In the genomic region with DNA sequence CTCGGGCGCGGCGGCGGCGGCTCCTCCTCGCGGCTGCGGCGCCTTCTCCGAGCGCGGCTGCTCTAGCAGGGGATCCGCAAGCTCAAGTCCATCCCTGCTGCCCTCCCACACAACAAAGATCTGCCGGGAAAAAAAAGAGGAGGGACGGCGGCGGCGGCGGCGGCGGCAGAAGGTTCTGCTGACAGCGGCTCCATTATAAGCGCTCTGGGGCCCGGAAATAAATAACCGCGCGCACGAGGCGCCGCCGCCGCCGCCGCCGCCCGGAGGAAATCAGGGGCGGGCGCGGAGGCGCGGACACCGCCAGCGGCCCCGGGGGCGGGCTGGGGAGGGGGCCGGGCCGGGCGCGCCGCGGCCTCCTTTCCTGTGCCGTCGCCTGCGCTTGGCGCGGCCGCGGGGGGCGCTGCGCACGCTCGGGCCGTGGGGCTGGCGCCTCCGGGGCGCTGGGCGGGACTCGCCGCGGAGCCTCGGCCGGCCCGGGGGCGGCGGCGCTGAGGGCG, we compare ENCODE assay signal across 8 cellular contexts. TPM values are rescaled to one million over a fixed set of nuclear protein-coding genes. Genes with fewer than 3 reads are reported as not detected.
DNase-seq lines count a peak whose midpoint lies in the region; ATAC-seq and TF ChIP-seq lines count a peak whose summit lies in the region.

TSS of gene ANKH (minus strand) at position 206 of the 497 bp plus-strand sequence. CDS start 331 bp downstream, outside the sequence.

- peaks cover 24% of the 10 kb centered on the region for H3K4me1 Mint-ChIP-seq in activated T-helper 1 cell treated with anti-CD3 and anti-CD28 coated beads, Interleukin-12 subunit alpha, Interleukin-12 subunit beta, Interleukin-2, Interleukin-4 antibody, amounts not matched to agents 30 ng/mL and 10 ng/mL and 1 ng/mL, durations not matched to agents 14 hours and 24 hours and 36 hours (ENCODE audit: low read depth)
- H3K4me1 Mint-ChIP-seq in naive thymus-derived CD4-positive, alpha-beta T cell, result peaks cover 17 to 52% (median 37%) of the 10 kb centered on the region in 7 donors
- H3K4me1 Mint-ChIP-seq in stimulated activated naive B cell treated with anti-CD40 and anti-IgM and Interleukin-4, amounts not matched to agents 10 μg/mL and 1 μg/mL and 100 μg/mL, for 72 hours, result peaks cover 16 to 20% of the 10 kb centered on the region in 2 donors

- H3K9me3 ChIP-seq in PC-9 (ENCODE audit: insufficient read depth, low read depth), result no peaks in the 10 kb centered on the region
- no peaks in the 10 kb centered on the region for H3K9me3 ChIP-seq in naive thymus-derived CD4-positive, alpha-beta T cell (ENCODE audit: control insufficient read depth in 2 of 3, low read length in 3 of 3)

- peak within 1 kb of the TSS; percentile 69 for H3K4me2 ChIP-seq in PC-9

- no peaks in the 10 kb centered on the region; the same call in 1 of the 2 replicates for H3F3A ChIP-seq in PC-9 (ENCODE audit: insufficient read depth, low read depth)

- peak within 1 kb of the TSS; percentile 94 for H3K27ac Mint-ChIP-seq in activated T-helper 1 cell treated with anti-CD3 and anti-CD28 coated beads, Interleukin-12 subunit alpha, Interleukin-12 subunit beta, Interleukin-2, Interleukin-4 antibody, amounts not matched to agents 30 ng/mL and 10 ng/mL and 1 ng/mL, durations not matched to agents 14 hours and 24 hours and 36 hours
- peak within 1 kb of the TSS; percentile 86 to 98 (median 95) for H3K27ac Mint-ChIP-seq in naive thymus-derived CD4-positive, alpha-beta T cell
- peak within 1 kb of the TSS; percentile 94 for H3K27ac Mint-ChIP-seq in stimulated activated naive B cell treated with anti-CD40 and anti-IgM and Interleukin-4, amounts not matched to agents 10 μg/mL and 1 μg/mL and 100 μg/mL, for 72 hours

- intact Hi-C loops in PC-9 (cut with micrococcal nuclease; ENCODE audit: unreplicated experiment), result loop anchor here (1.0 to 5.0 kb wide), 6 partner anchors 62 to 207 kb away; partner anchors contain the start of gene OTULIN
- intact Hi-C loops in activated T-helper 1 cell treated with anti-CD3 and anti-CD28 coated beads, Interleukin-12 subunit alpha, Interleukin-12 subunit beta, Interleukin-2, Interleukin-4 antibody, amounts not matched to agents 30 ng/mL and 10 ng/mL and 1 ng/mL, durations not matched to agents 14 hours and 24 hours and 36 hours (cut with micrococcal nuclease), result loop anchor here (1.0 to 10.0 kb wide), 8 partner anchors 55 to 727 kb away; partner anchors contain the start of genes OTULIN and TRIO
- intact Hi-C loops in naive thymus-derived CD4-positive, alpha-beta T cell (cut with micrococcal nuclease), result loop anchor here (1.0 to 10.0 kb wide), 18 partner anchors 56 to 1745 kb away; partner anchors contain the start of genes OTULIN (in 2 of the 2), OTULINL (in 2 of the 2), TRIO (in 2 of the 2) and ZNF622 (in 2 of the 2)

- CTCF ChIA-PET in PC-9 (lab: Charles Lee), result interaction anchor here (0.7 to 1.8 kb wide), 4 partner anchors 9 to 145 kb away, joined by 3 to 8 read pairs (median 6); no protein-coding TSS in a partner anchor
- CTCF ChIA-PET in naive thymus-derived CD4-positive, alpha-beta T cell (lab: Charles Lee), result interaction anchor here (1.1 to 2.3 kb wide), 5 partner anchors 14 to 186 kb away, joined by 4 to 9 read pairs (median 6); no protein-coding TSS in a partner anchor

- BruUV-seq in PC-9 (replicated peaks; lab: Mats Ljungman, UMichigan), result no TSS peak

- H3K4me3 ChIP-seq in PC-9, result peak within 1 kb of the TSS; percentile 60
- H3K4me3 ChIP-seq in naive thymus-derived CD4-positive, alpha-beta T cell (ENCODE audit: low read length), result peak within 1 kb of the TSS; percentile 69

- no peak for TF ChIP-seq CTCF in PC-9 (conservative IDR thresholded peaks at IDR 0.05)

- no peak within 1 kb of the TSS for H3K27ac ChIP-seq in PC-9
- H3K27ac ChIP-seq in naive thymus-derived CD4-positive, alpha-beta T cell (ENCODE audit: low read depth, low read length), result peak within 1 kb of the TSS; percentile 87

- no peaks in the 10 kb centered on the region for H3K27me3 ChIP-seq in PC-9 (ENCODE audit: insufficient read depth, low read depth)
- H3K27me3 ChIP-seq in naive thymus-derived CD4-positive, alpha-beta T cell (ENCODE audit: control insufficient read depth in 2 of 2, insufficient read depth in 2 of 2, low read length in 2 of 2), result no peaks in the 10 kb centered on the region

- H3K9me2 ChIP-seq in PC-9 (ENCODE audit: insufficient read depth), result no peaks in the 10 kb centered on the region

- no peaks in the 10 kb centered on the region for H3K36me3 ChIP-seq in PC-9 (ENCODE audit: low read depth)
- no peaks in the 10 kb centered on the region for H3K36me3 ChIP-seq in naive thymus-derived CD4-positive, alpha-beta T cell (ENCODE audit: control insufficient read depth in 2 of 3, insufficient read depth in 3 of 3, low read length in 3 of 3)

- peak within 1 kb of the TSS; percentile 97 for H3K4me3 Mint-ChIP-seq in activated T-helper 1 cell treated with anti-CD3 and anti-CD28 coated beads, Interleukin-12 subunit alpha, Interleukin-12 subunit beta, Interleukin-2, Interleukin-4 antibody, amounts not matched to agents 30 ng/mL and 10 ng/mL and 1 ng/mL, durations not matched to agents 14 hours and 24 hours and 36 hours
- peak within 1 kb of the TSS; percentile 84 to 100 (median 96) for H3K4me3 Mint-ChIP-seq in naive thymus-derived CD4-positive, alpha-beta T cell
- H3K4me3 Mint-ChIP-seq in stimulated activated naive B cell treated with anti-CD40 and anti-IgM and Interleukin-4, amounts not matched to agents 10 μg/mL and 1 μg/mL and 100 μg/mL, for 72 hours, result peak within 1 kb of the TSS; percentile 88 to 92

- peaks cover 7% of the 10 kb centered on the region; the same call in 1 of the 2 replicates for H3K4me1 ChIP-seq in PC-9 (replicated peaks; ENCODE audit: insufficient read depth)
- peaks cover 6 to 12% of the 10 kb centered on the region in 2 donors for H3K4me1 ChIP-seq in naive thymus-derived CD4-positive, alpha-beta T cell (ENCODE audit: control insufficient read depth in 2 of 2, insufficient read depth in 2 of 2, low read length in 2 of 2)

- H3K9me3 Mint-ChIP-seq in activated T-helper 1 cell treated with anti-CD3 and anti-CD28 coated beads, Interleukin-12 subunit alpha, Interleukin-12 subunit beta, Interleukin-2, Interleukin-4 antibody, amounts not matched to agents 30 ng/mL and 10 ng/mL and 1 ng/mL, durations not matched to agents 14 hours and 24 hours and 36 hours, result no peaks in the 10 kb centered on the region
- H3K9me3 Mint-ChIP-seq in naive thymus-derived CD4-positive, alpha-beta T cell, result peaks cover 0 to 3% (median 0%) of the 10 kb centered on the region in 11 donors
- H3K9me3 Mint-ChIP-seq in stimulated activated naive B cell treated with anti-CD40 and anti-IgM and Interleukin-4, amounts not matched to agents 10 μg/mL and 1 μg/mL and 100 μg/mL, for 72 hours, result no peaks in the 10 kb centered on the region

- peak within 1 kb of the TSS; percentile 80 for H2AFZ ChIP-seq in PC-9

- peaks cover 9% of the 10 kb centered on the region for H3K36me3 Mint-ChIP-seq in activated T-helper 1 cell treated with anti-CD3 and anti-CD28 coated beads, Interleukin-12 subunit alpha, Interleukin-12 subunit beta, Interleukin-2, Interleukin-4 antibody, amounts not matched to agents 30 ng/mL and 10 ng/mL and 1 ng/mL, durations not matched to agents 14 hours and 24 hours and 36 hours (ENCODE audit: low read depth)
- peaks cover 0 to 5% (median 0%) of the 10 kb centered on the region in 5 donors for H3K36me3 Mint-ChIP-seq in naive thymus-derived CD4-positive, alpha-beta T cell
- H3K36me3 Mint-ChIP-seq in stimulated activated naive B cell treated with anti-CD40 and anti-IgM and Interleukin-4, amounts not matched to agents 10 μg/mL and 1 μg/mL and 100 μg/mL, for 72 hours, result no peaks in the 10 kb centered on the region

- peak; percentile 90 for ATAC-seq in GM21390 (IDR thresholded peaks at IDR 0.05; ENCODE audit: unreplicated experiment)
- ATAC-seq in naive thymus-derived CD4-positive, alpha-beta T cell, result peak; percentile 95
- ATAC-seq in stimulated activated naive B cell treated with anti-CD40 and anti-IgM and Interleukin-4, amounts not matched to agents 10 μg/mL and 1 μg/mL and 100 μg/mL, for 72 hours (replicated peaks), result peak; percentile 86 to 92

- peaks cover 20% of the 10 kb centered on the region for H3K27me3 Mint-ChIP-seq in activated T-helper 1 cell treated with anti-CD3 and anti-CD28 coated beads, Interleukin-12 subunit alpha, Interleukin-12 subunit beta, Interleukin-2, Interleukin-4 antibody, amounts not matched to agents 30 ng/mL and 10 ng/mL and 1 ng/mL, durations not matched to agents 14 hours and 24 hours and 36 hours (ENCODE audit: insufficient read depth)
- H3K27me3 Mint-ChIP-seq in naive thymus-derived CD4-positive, alpha-beta T cell, result peaks cover 0 to 20% (median 0%) of the 10 kb centered on the region in 5 donors
- peaks cover 0 to 9% of the 10 kb centered on the region in 2 donors for H3K27me3 Mint-ChIP-seq in stimulated activated naive B cell treated with anti-CD40 and anti-IgM and Interleukin-4, amounts not matched to agents 10 μg/mL and 1 μg/mL and 100 μg/mL, for 72 hours

- DNase-seq in DMS 273 treated with DMSO at 0.1 percent for 48 hours (lab: John Stamatoyannopoulos, UW) (peak; percentile 48), HUDEP-2 (lab: John Stamatoyannopoulos, UW; ENCODE audit: unreplicated experiment in 76 of 76) (peak in 45 of 76 experiments; percentile 4 to 59 (median 36)), PC-9 (peak; percentile 41 to 96), fibroblast of gingiva (ENCODE audit: low read depth) (peak; percentile 77)
- peak; percentile 81 for DNase-seq in activated T-helper 1 cell treated with anti-CD3 and anti-CD28 coated beads, Interleukin-12 subunit alpha, Interleukin-12 subunit beta, Interleukin-2, Interleukin-4 antibody, amounts not matched to agents 30 ng/mL and 10 ng/mL and 1 ng/mL, durations not matched to agents 14 hours and 24 hours and 36 hours (ENCODE audit: low spot score)
- peak; percentile 74 to 90 (median 85) for DNase-seq in naive thymus-derived CD4-positive, alpha-beta T cell
- DNase-seq in stimulated activated naive B cell treated with anti-CD40 and anti-IgM and Interleukin-4, amounts not matched to agents 10 μg/mL and 1 μg/mL and 100 μg/mL, for 72 hours, result peak; percentile 77

- H3K79me2 ChIP-seq in PC-9 (ENCODE audit: low read depth), result no peaks in the 10 kb centered on the region

- H4K20me1 ChIP-seq in PC-9 (ENCODE audit: insufficient read depth), result no peaks in the 10 kb centered on the region

- POLR2A ChIA-PET in PC-9 (lab: Charles Lee; ENCODE audit: unreplicated experiment), result no interaction called here
- POLR2A ChIA-PET in naive thymus-derived CD4-positive, alpha-beta T cell (lab: Charles Lee), result interaction anchor here (1.2 to 5.7 kb wide), 5 partner anchors 9 to 207 kb away, joined by 5 to 64 read pairs (median 7); partner anchors contain the start of gene OTULIN

RNA-seq across cellular contexts. Expression of gene ANKH, which starts in this region (rescaled TPM):
- 81.4 and 87.2 TPM in 2 replicates for total RNA-seq in PC-9 (2021)
- 34.2 and 35.6 TPM in 2 replicates for total RNA-seq in activated T-helper 1 cell treated with anti-CD3 and anti-CD28 coated beads, Interleukin-12 subunit alpha, Interleukin-12 subunit beta, Interleukin-2, Interleukin-4 antibody, amounts not matched to agents 30 ng/mL and 10 ng/mL and 1 ng/mL, durations not matched to agents 14 hours and 24 hours and 36 hours
- 100 to 1,000 TPM in 3 of 5 experiments, 10 to 100 TPM in 2; 40.6 to 190 (median 113) TPM for total RNA-seq in naive thymus-derived CD4-positive, alpha-beta T cell
- polyA plus RNA-seq in naive thymus-derived CD4-positive, alpha-beta T cell, result 10 to 100 TPM; 35.9 to 45.5 TPM
